Comparison of ENCODE assay signal across 9 cellular contexts in the genomic region with DNA sequence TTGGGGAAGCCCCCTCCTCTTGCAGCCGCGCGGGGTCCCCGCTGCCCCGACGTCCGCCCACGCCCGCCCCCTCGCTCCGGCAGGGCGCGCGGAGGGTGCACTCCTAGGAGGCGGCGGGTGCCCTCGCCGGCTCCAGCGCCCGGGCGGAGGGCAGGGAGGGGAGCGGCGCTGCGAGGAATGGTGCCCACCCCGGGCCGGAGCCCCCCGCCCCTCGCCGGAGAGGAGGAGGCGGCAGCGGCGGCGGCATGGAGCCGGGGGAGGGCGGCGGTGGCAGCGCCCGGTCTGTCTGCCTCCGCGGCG. TPM values are rescaled to one million over a fixed set of nuclear protein-coding genes. Genes with fewer than 3 reads are reported as not detected.
DNase-seq lines count a peak whose midpoint lies in the region; FAIRE-seq and TF ChIP-seq lines count a peak whose summit lies in the region.
"Had no signal": no experiment of that assay in that cellular context is flagged by ENCODE, and none has a peak within 500 bp of the region (broad histone marks: within the 10 kb centered on the region; RNA-seq: fewer than 3 reads in every experiment).

No MANE protein-coding gene starts in this region.

- H3K9me3 Mint-ChIP-seq in Caco-2 (ENCODE audit: unreplicated experiment), result no peaks in the 10 kb centered on the region
- H3K9me3 Mint-ChIP-seq in activated T-helper 1 cell treated with anti-CD3 and anti-CD28 coated beads, Interleukin-12 subunit alpha, Interleukin-12 subunit beta, Interleukin-2, Interleukin-4 antibody, amounts not matched to agents 30 ng/mL and 10 ng/mL and 1 ng/mL, durations not matched to agents 14 hours and 24 hours and 36 hours, result no peaks in the 10 kb centered on the region

- no peaks in the 10 kb centered on the region for H3K36me3 Mint-ChIP-seq in Caco-2 (ENCODE audit: insufficient read depth, unreplicated experiment)
- no peaks in the 10 kb centered on the region for H3K36me3 Mint-ChIP-seq in activated T-helper 1 cell treated with anti-CD3 and anti-CD28 coated beads, Interleukin-12 subunit alpha, Interleukin-12 subunit beta, Interleukin-2, Interleukin-4 antibody, amounts not matched to agents 30 ng/mL and 10 ng/mL and 1 ng/mL, durations not matched to agents 14 hours and 24 hours and 36 hours (ENCODE audit: low read depth)

- TF ChIP-seq CTCF in Caco-2 (IDR thresholded peaks at IDR 0.05; ENCODE audit: insufficient read depth in 1 of 2, low read depth in 1 of 2, low read length in 1 of 2, severe bottlenecking in 1 of 2, unreplicated experiment in 1 of 2), result no peak

- H3K4me3 Mint-ChIP-seq in Caco-2 (ENCODE audit: unreplicated experiment), result no peak overlapping the region
- no peak overlapping the region for H3K4me3 Mint-ChIP-seq in activated T-helper 1 cell treated with anti-CD3 and anti-CD28 coated beads, Interleukin-12 subunit alpha, Interleukin-12 subunit beta, Interleukin-2, Interleukin-4 antibody, amounts not matched to agents 30 ng/mL and 10 ng/mL and 1 ng/mL, durations not matched to agents 14 hours and 24 hours and 36 hours

- H3K27ac Mint-ChIP-seq in Caco-2 (ENCODE audit: unreplicated experiment), result no peak overlapping the region
- H3K27ac Mint-ChIP-seq in activated T-helper 1 cell treated with anti-CD3 and anti-CD28 coated beads, Interleukin-12 subunit alpha, Interleukin-12 subunit beta, Interleukin-2, Interleukin-4 antibody, amounts not matched to agents 30 ng/mL and 10 ng/mL and 1 ng/mL, durations not matched to agents 14 hours and 24 hours and 36 hours, result no peak overlapping the region

- intact Hi-C loops in Caco-2 (cut with micrococcal nuclease; ENCODE audit: unreplicated experiment), result loop anchor here (5.0 kb wide), 1 partner anchor 244 kb away; no protein-coding TSS in a partner anchor
- intact Hi-C loops in activated T-helper 1 cell treated with anti-CD3 and anti-CD28 coated beads, Interleukin-12 subunit alpha, Interleukin-12 subunit beta, Interleukin-2, Interleukin-4 antibody, amounts not matched to agents 30 ng/mL and 10 ng/mL and 1 ng/mL, durations not matched to agents 14 hours and 24 hours and 36 hours (cut with micrococcal nuclease), result loop anchor here (2.0 to 5.0 kb wide), 3 partner anchors 84 to 468 kb away; partner anchors contain the start of gene ALDH9A1

- H3K4me2 ChIP-seq in GM23248 (ENCODE audit: unreplicated experiment) (no peak overlapping the region), mesenchymal stem cell (ENCODE audit: low read length, poor library complexity, severe bottlenecking) (peak overlapping the region; percentile 81)

- no peak overlapping the region for H2AK5ac ChIP-seq in mesenchymal stem cell (ENCODE audit: low read length, severe bottlenecking)

- no peak overlapping the region for H3K4ac ChIP-seq in mesenchymal stem cell (ENCODE audit: low read depth in 1 of 2, low read length in 2 of 2)

- H3K27me3 Mint-ChIP-seq in Caco-2 (ENCODE audit: insufficient read depth, unreplicated experiment), result peaks cover 36% of the 10 kb centered on the region
- peaks cover 41% of the 10 kb centered on the region for H3K27me3 Mint-ChIP-seq in activated T-helper 1 cell treated with anti-CD3 and anti-CD28 coated beads, Interleukin-12 subunit alpha, Interleukin-12 subunit beta, Interleukin-2, Interleukin-4 antibody, amounts not matched to agents 30 ng/mL and 10 ng/mL and 1 ng/mL, durations not matched to agents 14 hours and 24 hours and 36 hours (ENCODE audit: insufficient read depth)

- no peak overlapping the region for H2BK5ac ChIP-seq in mesenchymal stem cell (ENCODE audit: low read depth, low read length, poor library complexity, severe bottlenecking)

- H3K9me3 ChIP-seq in Caco-2 (no peaks in the 10 kb centered on the region), GM23248 (ENCODE audit: low read depth) (no peaks in the 10 kb centered on the region), SJCRH30 (replicated peaks) (no peaks in the 10 kb centered on the region), mesenchymal stem cell (ENCODE audit: control insufficient read depth, low read length) (no peaks in the 10 kb centered on the region)
- H3K9me3 ChIP-seq in effector memory CD4-positive, alpha-beta T cell (ENCODE audit: control insufficient read depth, low read length), result no peaks in the 10 kb centered on the region

- H3K18ac ChIP-seq in mesenchymal stem cell (ENCODE audit: low read depth in 1 of 2, low read length in 2 of 2), result no peak overlapping the region

- POLR2A ChIA-PET in Caco-2 (lab: Charles Lee), result no interaction called here

- WGBS in GM23248 (ENCODE audit: low coverage in 1 of 2, low lambda C conversion rate in 2 of 2, missing lambda C conversion rate in 2 of 2), 2 experiments, result 0 to 2% methylated on average over 2 to 25 of the region's 41 CpGs
- 0% methylated on average over 7 of the region's 41 CpGs for WGBS in mesenchymal stem cell

- H3K79me1 ChIP-seq in mesenchymal stem cell (replicated peaks; ENCODE audit: low read length, poor library complexity, severe bottlenecking), result no peaks in the 10 kb centered on the region

- no peak overlapping the region for H3K23ac ChIP-seq in mesenchymal stem cell (ENCODE audit: low read length in 2 of 2)

- H3K9ac ChIP-seq in GM23248, result no peak overlapping the region
- H3K9ac ChIP-seq in mesenchymal stem cell (ENCODE audit: low read length), result no peak overlapping the region

- H3K4me3 ChIP-seq in Caco-2 (ENCODE audit: low read depth, low read length) (peak overlapping the region; percentile 53), GM23248 (peak overlapping the region; percentile 75), SJCRH30 (peak overlapping the region; percentile 68), mesenchymal stem cell (ENCODE audit: insufficient read depth in 1 of 2, low read depth in 1 of 2, low read length in 2 of 2) (peak overlapping the region; percentile 18 to 62)
- no peak overlapping the region for H3K4me3 ChIP-seq in effector memory CD4-positive, alpha-beta T cell (ENCODE audit: insufficient read depth, low read depth, low read length, poor library complexity, severe bottlenecking)

- H3K27me3 ChIP-seq in Caco-2 (replicated peaks; ENCODE audit: control insufficient read depth, insufficient read depth, low read length) (no peaks in the 10 kb centered on the region), GM23248 (replicated peaks; ENCODE audit: insufficient read depth) (peaks cover 35% of the 10 kb centered on the region), SJCRH30 (no peaks in the 10 kb centered on the region), mesenchymal stem cell (ENCODE audit: control insufficient read depth in 1 of 2, insufficient read depth in 1 of 2, low read length in 2 of 2) (peaks cover 38 to 60% of the 10 kb centered on the region in 2 experiments)
- H3K27me3 ChIP-seq in effector memory CD4-positive, alpha-beta T cell (replicated peaks; ENCODE audit: control insufficient read depth, insufficient read depth, low read length, poor library complexity, severe bottlenecking), result peaks cover 5% of the 10 kb centered on the region

- no peak overlapping the region for H4K8ac ChIP-seq in mesenchymal stem cell (ENCODE audit: low read length)

- in situ Hi-C loops in GM23248 (cut with MboI), result loop anchor here (25.0 kb wide), 1 partner anchor 454 kb away; no protein-coding TSS in a partner anchor

- H4K20me1 ChIP-seq in GM23248 (ENCODE audit: insufficient read depth), result no peaks in the 10 kb centered on the region

- H4K91ac ChIP-seq in mesenchymal stem cell (ENCODE audit: low read length), result no peak overlapping the region

- no peak overlapping the region for H3K14ac ChIP-seq in mesenchymal stem cell (ENCODE audit: low read length in 2 of 2)

- no peaks in the 10 kb centered on the region for H3K79me2 ChIP-seq in GM23248 (ENCODE audit: insufficient read depth)

- no peak overlapping the region for H2BK12ac ChIP-seq in mesenchymal stem cell (ENCODE audit: low read length in 2 of 2)

- DNase-seq in Caco-2 (no peak), GM23248 (no peak), SJCRH30 (no peak), mesenchymal stem cell (no peak), RCC 7860 (ENCODE audit: low spot score) (no peak)
- DNase-seq in activated T-helper 1 cell treated with anti-CD3 and anti-CD28 coated beads, Interleukin-12 subunit alpha, Interleukin-12 subunit beta, Interleukin-2, Interleukin-4 antibody, amounts not matched to agents 30 ng/mL and 10 ng/mL and 1 ng/mL, durations not matched to agents 14 hours and 24 hours and 36 hours (ENCODE audit: low spot score), result no peak
- no peak for DNase-seq in stimulated activated CD4-positive, alpha-beta T cell treated with anti-CD3 and anti-CD28 coated beads, Interleukin-1b, Interleukin-23, amount 100 ng/mL, for 48 hours
- DNase-seq in effector memory CD4-positive, alpha-beta T cell, result no peak

- H3K4me1 Mint-ChIP-seq in Caco-2 (ENCODE audit: low read depth, unreplicated experiment), result no peaks in the 10 kb centered on the region
- peaks cover 16% of the 10 kb centered on the region for H3K4me1 Mint-ChIP-seq in activated T-helper 1 cell treated with anti-CD3 and anti-CD28 coated beads, Interleukin-12 subunit alpha, Interleukin-12 subunit beta, Interleukin-2, Interleukin-4 antibody, amounts not matched to agents 30 ng/mL and 10 ng/mL and 1 ng/mL, durations not matched to agents 14 hours and 24 hours and 36 hours (ENCODE audit: low read depth)

- H2AFZ ChIP-seq in GM23248 (peak overlapping the region; percentile 75; the same call in 1 of the 2 replicates), mesenchymal stem cell (ENCODE audit: low read depth, low read length) (peak overlapping the region; percentile 47)

- no peaks in the 10 kb centered on the region; the same call in 1 of the 2 replicates for H3K4me1 ChIP-seq in Caco-2
- no peaks in the 10 kb centered on the region for H3K4me1 ChIP-seq in GM23248 (ENCODE audit: insufficient read depth)
- H3K4me1 ChIP-seq in SJCRH30, result no peaks in the 10 kb centered on the region
- peaks cover 19% of the 10 kb centered on the region for H3K4me1 ChIP-seq in mesenchymal stem cell (ENCODE audit: control insufficient read depth, insufficient read depth, low read depth, low read length)
- H3K4me1 ChIP-seq in effector memory CD4-positive, alpha-beta T cell (ENCODE audit: control insufficient read depth, insufficient read depth, low read length, poor library complexity, severe bottlenecking), result peaks cover 10% of the 10 kb centered on the region
- H3K4me1 ChIP-seq: foreskin keratinocyte had no signal

- H3K27ac ChIP-seq in GM23248, result no peak overlapping the region
- no peak overlapping the region for H3K27ac ChIP-seq in SJCRH30
- H3K27ac ChIP-seq in mesenchymal stem cell (ENCODE audit: low read length, poor library complexity, severe bottlenecking), result no peak overlapping the region
- no peak overlapping the region for H3K27ac ChIP-seq in effector memory CD4-positive, alpha-beta T cell (ENCODE audit: insufficient read depth, low read length, poor library complexity, severe bottlenecking)
- H3K27ac ChIP-seq: foreskin keratinocyte had no signal

- no peak overlapping the region for H2BK15ac ChIP-seq in mesenchymal stem cell (ENCODE audit: low read depth, poor library complexity, severe bottlenecking)

- H3K9me2 ChIP-seq in GM23248 (ENCODE audit: insufficient read depth), result no peaks in the 10 kb centered on the region

- CTCF ChIA-PET in Caco-2 (lab: Charles Lee), result interaction anchor here (0.6 to 0.7 kb wide), 2 partner anchors 147 to 458 kb away, joined by 4 to 13 read pairs; no protein-coding TSS in a partner anchor

- no TSS peak for BruUV-seq in Caco-2 (replicated peaks; lab: Mats Ljungman, UMichigan)

- H3F3A ChIP-seq in GM23248 (ENCODE audit: insufficient read depth), result no peaks in the 10 kb centered on the region

- H2BK120ac ChIP-seq in mesenchymal stem cell (ENCODE audit: low read depth, low read length), result no peak overlapping the region

- no peak for FAIRE-seq in RCC 7860 (lab: Jason Lieb, UNC)

- H3K36me3 ChIP-seq in Caco-2 (ENCODE audit: control insufficient read depth, insufficient read depth, low read length) (no peaks in the 10 kb centered on the region), GM23248 (ENCODE audit: low read depth) (no peaks in the 10 kb centered on the region), SJCRH30 (no peaks in the 10 kb centered on the region), mesenchymal stem cell (ENCODE audit: control insufficient read depth in 1 of 2, insufficient read depth in 2 of 2, low read depth in 1 of 2, low read length in 2 of 2) (peaks cover 0 to 3% of the 10 kb centered on the region in 2 experiments)
- no peaks in the 10 kb centered on the region for H3K36me3 ChIP-seq in effector memory CD4-positive, alpha-beta T cell (ENCODE audit: control insufficient read depth, insufficient read depth, low read length)

RNA-seq across cellular contexts. Expression of gene FAM78B, which starts 0.5 kb away (rescaled TPM):
- total RNA-seq in Caco-2 (2022), result 0.21 TPM in 1 of 2 replicates, not detected in the other
- 0.43 TPM in 1 of 2 replicates, not detected in the other for total RNA-seq in GM23248 (2014; rRNA removed; shearing (Covaris generic))
- 0.16 TPM in 1 of 2 replicates, not detected in the other for polyA plus RNA-seq in GM23248 (2016; fragmentation: Nextera tagmentation; extraction: Ambion mirVana)
- 0.10 and 0.28 TPM in 2 replicates for total RNA-seq in SJCRH30 (2014; rRNA removed; shearing (Covaris generic))
- not detected for polyA plus RNA-seq in mesenchymal stem cell (2013, experiment 1 of 2)
- 0.03 TPM for polyA plus RNA-seq in mesenchymal stem cell (2013, experiment 2 of 2)
- 1.0 TPM in 2 replicates for total RNA-seq in activated T-helper 1 cell treated with anti-CD3 and anti-CD28 coated beads, Interleukin-12 subunit alpha, Interleukin-12 subunit beta, Interleukin-2, Interleukin-4 antibody, amounts not matched to agents 30 ng/mL and 10 ng/mL and 1 ng/mL, durations not matched to agents 14 hours and 24 hours and 36 hours
